In genomic region chr13:52187424-52188187, GRCh38 we compare ENCODE assay signal across 8 cellular contexts. TPM values are rescaled to one million over a fixed set of nuclear protein-coding genes. Genes with fewer than 3 reads are reported as not detected.
DNase-seq lines count a peak whose midpoint lies in the region; ATAC-seq and TF ChIP-seq lines count a peak whose summit lies in the region.
"Not testable (repeated sequence)": the region's sequence is repeated elsewhere in the genome, so short reads cannot be mapped to it uniquely, and the experiment has no call there.

No MANE protein-coding gene starts in this region.

- not testable (repeated sequence) for H3K4me3 ChIP-seq in CD4-positive, alpha-beta memory T cell (ENCODE audit: low read length in 2 of 2); MM.1S (ENCODE audit: low read length); left ventricle myocardium inferior

- peaks cover 31% of the 10 kb centered on the region for H3K4me1 ChIP-seq in CD4-positive, alpha-beta memory T cell (ENCODE audit: insufficient read depth, low read length)
- not testable (repeated sequence) for H3K4me1 ChIP-seq in MM.1S (ENCODE audit: low read length)
- H3K4me1 ChIP-seq in left ventricle myocardium inferior, result peaks cover 46% of the 10 kb centered on the region

- not testable (repeated sequence) for H3K4me3 Mint-ChIP-seq in CD4-positive, alpha-beta memory T cell; activated CD4-positive, alpha-beta T cell treated with anti-CD3 and anti-CD28 coated beads for 36 hours; neural crest cell
- peak overlapping the region in 3 of 5 experiments; percentile 9 to 50 (median 45) for H3K4me3 Mint-ChIP-seq in brain

- H3K27ac ChIP-seq in CD4-positive, alpha-beta memory T cell (ENCODE audit: low read depth, low read length), result not testable (repeated sequence)
- H3K27ac ChIP-seq in MM.1S (ENCODE audit: low read length), result peak overlapping the region; percentile 27; the same call in 1 of the 2 replicates
- H3K27ac ChIP-seq in left ventricle myocardium inferior (replicated peaks), result peak overlapping the region; percentile 81

- not testable (repeated sequence) for H3K79me2 ChIP-seq in MM.1S (ENCODE audit: low read length)

- CTCF ChIA-PET in CD4-positive, alpha-beta memory T cell (lab: Charles Lee; ENCODE audit: partially characterized antibody), result interaction anchor here (1.5 kb wide), 1 partner anchor 8 kb away, joined by 6 read pairs; no protein-coding TSS in a partner anchor
- CTCF ChIA-PET in activated CD4-positive, alpha-beta T cell treated with anti-CD3 and anti-CD28 coated beads for 36 hours (lab: Charles Lee), result interaction anchor here (1.4 kb wide), 1 partner anchor 32 kb away, joined by 3 read pairs; no protein-coding TSS in a partner anchor

- POLR2A ChIA-PET in CD4-positive, alpha-beta memory T cell (lab: Charles Lee; ENCODE audit: partially characterized antibody); activated CD4-positive, alpha-beta T cell treated with anti-CD3 and anti-CD28 coated beads for 36 hours (lab: Charles Lee): not testable (repeated sequence)

- not testable (repeated sequence) for H3K4me2 ChIP-seq in MM.1S (ENCODE audit: low read depth, low read length)

- peaks cover 13 to 50% of the 10 kb centered on the region in 2 donors for H3K36me3 Mint-ChIP-seq in CD4-positive, alpha-beta memory T cell
- H3K36me3 Mint-ChIP-seq in activated CD4-positive, alpha-beta T cell treated with anti-CD3 and anti-CD28 coated beads for 36 hours (ENCODE audit: low read depth), result peaks cover 18% of the 10 kb centered on the region
- peaks cover 32% of the 10 kb centered on the region for H3K36me3 Mint-ChIP-seq in brain
- not testable (repeated sequence) for H3K36me3 Mint-ChIP-seq in neural crest cell (ENCODE audit: low read depth)

- H3K4me1 Mint-ChIP-seq in CD4-positive, alpha-beta memory T cell, result peaks cover 17 to 42% (median 30%) of the 10 kb centered on the region in 4 donors
- H3K4me1 Mint-ChIP-seq in activated CD4-positive, alpha-beta T cell treated with anti-CD3 and anti-CD28 coated beads for 36 hours, result peaks cover 37% of the 10 kb centered on the region
- peaks cover 57% of the 10 kb centered on the region for H3K4me1 Mint-ChIP-seq in brain
- H3K4me1 Mint-ChIP-seq in neural crest cell, result not testable (repeated sequence)

- not testable (repeated sequence) for H3K27me3 ChIP-seq in CD4-positive, alpha-beta memory T cell (ENCODE audit: insufficient read depth, low read length); MM.1S (replicated peaks; ENCODE audit: insufficient read depth, low read length); left ventricle myocardium inferior (ENCODE audit: low read depth)

- not testable (repeated sequence) for H2AFZ ChIP-seq in MM.1S (ENCODE audit: low read length)

- H3F3A ChIP-seq in MM.1S (ENCODE audit: insufficient read depth, low read length), result not testable (repeated sequence)

- not testable (repeated sequence) for H3K9me3 Mint-ChIP-seq in CD4-positive, alpha-beta memory T cell; activated CD4-positive, alpha-beta T cell treated with anti-CD3 and anti-CD28 coated beads for 36 hours (ENCODE audit: low read depth); brain; neural crest cell

- not testable (repeated sequence) for H3K9ac ChIP-seq in MM.1S (ENCODE audit: low read length)

- H3K27ac Mint-ChIP-seq in CD4-positive, alpha-beta memory T cell, result peak overlapping the region; percentile 13 to 75 (median 53)
- peak overlapping the region; percentile 31 for H3K27ac Mint-ChIP-seq in activated CD4-positive, alpha-beta T cell treated with anti-CD3 and anti-CD28 coated beads for 36 hours
- H3K27ac Mint-ChIP-seq in brain (peak overlapping the region; percentile 27 to 85 (median 59)), neural crest cell (ENCODE audit: unreplicated experiment) (peak overlapping the region; percentile 67)

- H3K9me3 ChIP-seq in CD4-positive, alpha-beta memory T cell (ENCODE audit: control insufficient read depth in 1 of 2, low read length in 2 of 2); MM.1S (replicated peaks; ENCODE audit: insufficient read depth, low read length); left ventricle myocardium inferior (replicated peaks): not testable (repeated sequence)

- not testable (repeated sequence) for H3K9me2 ChIP-seq in MM.1S (replicated peaks; ENCODE audit: insufficient read depth, low read length)

- not testable (repeated sequence) for TF ChIP-seq CTCF in MM.1S (IDR thresholded peaks at IDR 0.05; ENCODE audit: low read length); brain (conservative IDR thresholded peaks at IDR 0.05); left ventricle myocardium inferior (IDR thresholded peaks at IDR 0.05; ENCODE audit: borderline replicate concordance); neural crest cell (conservative IDR thresholded peaks at IDR 0.05)

- H3K27me3 Mint-ChIP-seq in CD4-positive, alpha-beta memory T cell; activated CD4-positive, alpha-beta T cell treated with anti-CD3 and anti-CD28 coated beads for 36 hours; brain; neural crest cell (ENCODE audit: low read depth): not testable (repeated sequence)

- intact Hi-C loops in CD4-positive, alpha-beta memory T cell (cut with micrococcal nuclease); activated CD4-positive, alpha-beta T cell treated with anti-CD3 and anti-CD28 coated beads for 36 hours (cut with DNase I, micrococcal nuclease); left ventricle myocardium inferior (cut with micrococcal nuclease): not testable (repeated sequence)

- H3K36me3 ChIP-seq in CD4-positive, alpha-beta memory T cell (ENCODE audit: insufficient read depth, low read length); MM.1S (replicated peaks; ENCODE audit: insufficient read depth, low read length): not testable (repeated sequence)
- peaks cover 44% of the 10 kb centered on the region for H3K36me3 ChIP-seq in left ventricle myocardium inferior

- DNase-seq in CD4-positive, alpha-beta memory T cell; neural crest cell (ENCODE audit: low read depth, low spot score): not testable (repeated sequence)
- DNase-seq in MM.1S (peak; percentile 8), left ventricle myocardium inferior (peak; percentile 28)
- DNase-seq in activated CD4-positive, alpha-beta T cell treated with anti-CD3 and anti-CD28 coated beads for 36 hours, result peak; percentile 20

- not testable (repeated sequence) for H4K20me1 ChIP-seq in MM.1S (ENCODE audit: insufficient read depth, low read length)

- peak; percentile 85 for ATAC-seq in GM18868 (IDR thresholded peaks at IDR 0.05; ENCODE audit: unreplicated experiment)
- peak; percentile 77 for ATAC-seq in HG02885 (IDR thresholded peaks at IDR 0.05; ENCODE audit: poor library complexity, unreplicated experiment)
- ATAC-seq in activated CD4-positive, alpha-beta T cell treated with anti-CD3 and anti-CD28 coated beads for 36 hours, result peak; percentile 55

RNA-seq across cellular contexts. Expression of gene NEK3, which starts 28.2 kb away (rescaled TPM):
- total RNA-seq in CD4-positive, alpha-beta memory T cell, result 1 to 10 TPM; 6.4 to 8.2 TPM
- polyA plus RNA-seq in CD4-positive, alpha-beta memory T cell, result 1 to 10 TPM; 3.4 to 7.3 TPM
- 10 to 100 TPM; 10.5 to 12.0 TPM for total RNA-seq in activated CD4-positive, alpha-beta T cell treated with anti-CD3 and anti-CD28 coated beads for 36 hours
- polyA plus RNA-seq in brain (ENCODE audit: insufficient read depth, low read depth, low replicate concordance), result 5.0 TPM
- total RNA-seq in left ventricle myocardium inferior (4.3 TPM), neural crest cell (26.6 and 27.5 TPM in 2 replicates)

RNA-seq across cellular contexts. Expression of gene NEK5, which starts 58.7 kb away (rescaled TPM):
- not detected for total RNA-seq in CD4-positive, alpha-beta memory T cell
- under 1 TPM in 1 of 2 donors, not detected in 1; 0.06 TPM for polyA plus RNA-seq in CD4-positive, alpha-beta memory T cell
- under 1 TPM; 0.16 to 0.44 TPM for total RNA-seq in activated CD4-positive, alpha-beta T cell treated with anti-CD3 and anti-CD28 coated beads for 36 hours
- 0.20 TPM for polyA plus RNA-seq in brain (ENCODE audit: insufficient read depth, low read depth, low replicate concordance)
- total RNA-seq in left ventricle myocardium inferior (0.25 TPM), neural crest cell (0.12 and 0.27 TPM in 2 replicates)
